8 cellular contexts compared by ENCODE assay signal in genomic region chr10:79102056-79102874, GRCh38. TPM values are rescaled to one million over a fixed set of nuclear protein-coding genes. Genes with fewer than 3 reads are reported as not detected.
A peak's percentile ranks its signal among the peaks of the same experiment; 100 is the strongest.
DNase-seq lines count a peak whose midpoint lies in the region; ATAC-seq and TF ChIP-seq lines count a peak whose summit lies in the region.

No MANE protein-coding gene starts in this region.

- ATAC-seq in GM18517 (IDR thresholded peaks at IDR 0.05; ENCODE audit: unreplicated experiment), result no peak

- TF ChIP-seq CTCF in Peyer's patch (IDR thresholded peaks at IDR 0.05) (peak in 1 of 6 experiments; percentile 6), fibroblast of the aortic adventitia (IDR thresholded peaks at IDR 0.05; ENCODE audit: insufficient read depth, low read length) (no peak), osteoblast (IDR thresholded peaks at IDR 0.05; ENCODE audit: extremely low read depth, low read depth, low read length) (no peak)

- H3K9me3 ChIP-seq in Peyer's patch (no peaks in the 10 kb centered on the region), osteoblast (ENCODE audit: low read depth, low read length) (no peaks in the 10 kb centered on the region)

- no peak overlapping the region for H3K4me3 ChIP-seq in Peyer's patch
- H3K4me3 ChIP-seq in fibroblast of the aortic adventitia (ENCODE audit: low read depth, low read length), result no peak overlapping the region
- H3K4me3 ChIP-seq in osteoblast (ENCODE audit: insufficient read depth, low read length), result no peak overlapping the region

- H3K79me2 ChIP-seq in osteoblast (ENCODE audit: insufficient read depth, low read length), result peaks cover 99% of the 10 kb centered on the region

- no peaks in the 10 kb centered on the region for H3K27me3 ChIP-seq in Peyer's patch
- H3K27me3 ChIP-seq in osteoblast (ENCODE audit: insufficient read depth, low read length), result no peaks in the 10 kb centered on the region

- peak overlapping the region; percentile 29 for H3K4me2 ChIP-seq in osteoblast (ENCODE audit: insufficient read depth, low read length)

- H3K36me3 ChIP-seq in Peyer's patch (no peaks in the 10 kb centered on the region), osteoblast (ENCODE audit: insufficient read depth, low read length) (peaks cover 5% of the 10 kb centered on the region)

- H4K20me1 ChIP-seq in osteoblast (ENCODE audit: insufficient read depth, low read length), result peaks cover 92% of the 10 kb centered on the region

- H2AFZ ChIP-seq in osteoblast (ENCODE audit: low read length), result no peak overlapping the region

- H3K27ac ChIP-seq in Peyer's patch (peak overlapping the region in 3 of 4 donors; percentile 36 to 74 (median 63)), osteoblast (ENCODE audit: low read depth, low read length) (peak overlapping the region; percentile 50)

- TF ChIP-seq POLR2A in Peyer's patch (IDR thresholded peaks at IDR 0.05), result no peak

- H3K4me1 ChIP-seq in Peyer's patch (peaks cover 8 to 76% (median 15%) of the 10 kb centered on the region in 4 donors), osteoblast (ENCODE audit: insufficient read depth, low read length) (peaks cover 58% of the 10 kb centered on the region)

- peak; percentile 61 for DNase-seq in D341Med (ENCODE audit: low spot score)
- peak in 1 of 3 donors; percentile 61 for DNase-seq in Peyer's patch
- DNase-seq in fibroblast of the aortic adventitia (ENCODE audit: low read depth), result peak; percentile 64
- DNase-seq in osteoblast (ENCODE audit: insufficient read length, low spot score, missing footprints), result peak; percentile 94
- no peak for DNase-seq in activated naive CD4-positive, alpha-beta T cell treated with anti-CD3 and anti-CD28 coated beads, Interleukin-2, amount 50 U/mL, for 16 hours
- DNase-seq in NCI-H2029 treated with DMSO at 0.1 percent for 48 hours (lab: John Stamatoyannopoulos, UW), result no peak
- no peak for DNase-seq in MV-4-11 (lab: John Stamatoyannopoulos, UW)

RNA-seq across cellular contexts. Expression of gene ZMIZ1, which starts 33.5 kb away (rescaled TPM):
- 10 to 100 TPM; 40.4 to 86.7 (median 73.2) TPM for total RNA-seq in Peyer's patch
- 15.0 and 28.1 TPM in 2 replicates for total RNA-seq in fibroblast of the aortic adventitia (ENCODE audit: low replicate concordance)
- total RNA-seq in osteoblast, result 40.9 and 50.4 TPM in 2 replicates

Comparison
In these comparisons a context has a peak if more than half of its experiments do, and no peak if none do; other contexts are left out.
1. DNase-seq: peak in D341Med (single experiment), fibroblast of the aortic adventitia (single experiment) and osteoblast (single experiment); none in activated naive CD4-positive, alpha-beta T cell treated with anti-CD3 and anti-CD28 coated beads, Interleukin-2, amount 50 U/mL, for 16 hours (single experiment), NCI-H2029 treated with DMSO at 0.1 percent for 48 hours (single experiment) and MV-4-11 (single experiment).